ENCODE assay signal across 9 cellular contexts in the genomic region with DNA sequence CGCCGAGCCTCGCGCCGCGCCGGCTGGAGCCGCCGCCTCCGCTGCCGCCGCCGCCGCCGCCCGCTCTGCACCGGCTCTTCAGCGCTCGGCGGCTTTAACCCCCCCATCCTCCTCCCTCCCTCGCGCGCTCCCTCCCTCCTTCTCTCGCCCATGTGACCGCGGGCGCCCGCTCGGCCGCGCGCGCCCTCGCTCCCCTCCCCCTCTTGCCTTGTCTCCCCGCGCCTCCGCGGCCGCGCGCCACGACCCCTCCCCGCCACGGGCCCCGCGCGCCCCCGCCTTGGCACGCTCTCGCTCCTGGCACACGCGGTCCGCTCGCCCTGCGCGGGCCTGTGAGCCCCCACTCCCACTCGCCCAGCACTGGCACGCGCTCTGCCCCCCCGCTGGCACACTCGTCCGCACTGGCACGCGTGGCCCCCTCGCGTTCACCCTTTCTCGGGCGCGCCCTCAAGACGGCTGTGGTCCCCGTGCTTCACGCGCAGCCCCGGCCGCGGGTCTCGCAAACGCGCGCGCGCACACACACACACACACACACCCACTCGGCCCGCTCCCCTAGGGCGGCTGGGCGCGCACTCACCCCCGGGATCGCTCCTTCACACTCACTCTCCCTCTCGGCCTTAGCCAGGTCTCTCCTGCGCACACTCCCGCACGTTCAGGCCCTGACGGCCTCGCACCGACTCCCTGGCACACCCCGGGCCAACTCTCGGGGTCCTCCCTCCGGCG. TPM values are rescaled to one million over a fixed set of nuclear protein-coding genes. Genes with fewer than 3 reads are reported as not detected.
DNase-seq lines count a peak whose midpoint lies in the region; ATAC-seq and TF ChIP-seq lines count a peak whose summit lies in the region.
"Had no signal": no experiment of that assay in that cellular context is flagged by ENCODE, and none has a peak within 500 bp of the region (broad histone marks: within the 10 kb centered on the region; RNA-seq: fewer than 3 reads in every experiment).

A gene with protein sequence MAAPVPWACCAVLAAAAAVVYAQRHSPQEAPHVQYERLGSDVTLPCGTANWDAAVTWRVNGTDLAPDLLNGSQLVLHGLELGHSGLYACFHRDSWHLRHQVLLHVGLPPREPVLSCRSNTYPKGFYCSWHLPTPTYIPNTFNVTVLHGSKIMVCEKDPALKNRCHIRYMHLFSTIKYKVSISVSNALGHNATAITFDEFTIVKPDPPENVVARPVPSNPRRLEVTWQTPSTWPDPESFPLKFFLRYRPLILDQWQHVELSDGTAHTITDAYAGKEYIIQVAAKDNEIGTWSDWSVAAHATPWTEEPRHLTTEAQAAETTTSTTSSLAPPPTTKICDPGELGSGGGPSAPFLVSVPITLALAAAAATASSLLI (minus strand): TSS at position 69 of the 720 bp plus-strand sequence. CDS start 20,743 bp downstream, outside the sequence.

- intact Hi-C loops in naive thymus-derived CD4-positive, alpha-beta T cell (cut with micrococcal nuclease) = loop anchor here (2.0 to 10.0 kb wide), 6 partner anchors 23 to 258 kb away; a partner anchor contains a TSS
- intact Hi-C loops in aorta (cut with DNase I) = loop anchor here (2.0 to 10.0 kb wide), 5 partner anchors 31 to 255 kb away; no protein-coding TSS in a partner anchor

- POLR2A ChIA-PET in naive thymus-derived CD4-positive, alpha-beta T cell (lab: Charles Lee) = no interaction called here

- ATAC-seq in SK-N-SH treated with all-trans-retinoic acid at 6 μM for 48 hours (no peak), aorta (ENCODE audit: low FRiP score) (peak; percentile 28)
- peak; percentile 11 for ATAC-seq in naive thymus-derived CD4-positive, alpha-beta T cell

- peaks cover 4 to 20% of the 10 kb centered on the region in 2 donors for H3K27me3 ChIP-seq in naive thymus-derived CD4-positive, alpha-beta T cell (ENCODE audit: control insufficient read depth in 2 of 2, insufficient read depth in 2 of 2, low read length in 2 of 2)
- H3K27me3 ChIP-seq in aorta (ENCODE audit: control insufficient read depth in 1 of 2, insufficient read depth in 2 of 2, low read length in 1 of 2) = no peaks in the 10 kb centered on the region

- DNase-seq in NCI-H2081 (lab: John Stamatoyannopoulos, UW) = peak; percentile 39 to 57
- DNase-seq in NCI-H2081 treated with DMSO at 0.1 percent for 48 hours (lab: John Stamatoyannopoulos, UW) = no peak
- peak; percentile 40 for DNase-seq in endothelial cell (ENCODE audit: low spot score)
- peak in 2 of 9 donors; percentile 16 to 20 for DNase-seq in naive thymus-derived CD4-positive, alpha-beta T cell
- DNase-seq in aorta = peak in 1 of 2 donors; percentile 86
- no peak for DNase-seq in KG1 (lab: John Stamatoyannopoulos, UW)
- DNase-seq in T1000 (lab: John Stamatoyannopoulos, UW) = no peak

- 1% methylated on average over 34 to 100 of the region's 100 CpGs for WGBS in aorta, 2 donors

- H3K36me3 ChIP-seq in naive thymus-derived CD4-positive, alpha-beta T cell (ENCODE audit: control insufficient read depth in 2 of 3, insufficient read depth in 3 of 3, low read length in 3 of 3) = no peaks in the 10 kb centered on the region
- H3K36me3 ChIP-seq in aorta (ENCODE audit: control insufficient read depth in 1 of 2, insufficient read depth in 2 of 2, low read length in 1 of 2) = no peaks in the 10 kb centered on the region
- H3K36me3 ChIP-seq: SJSA1 had no signal

- CTCF ChIA-PET in naive thymus-derived CD4-positive, alpha-beta T cell (lab: Charles Lee) = no interaction called here

- H3K36me3 Mint-ChIP-seq in endothelial cell (ENCODE audit: low read depth, unreplicated experiment) = peaks cover 14% of the 10 kb centered on the region
- peaks cover 0 to 5% (median 0%) of the 10 kb centered on the region in 5 donors for H3K36me3 Mint-ChIP-seq in naive thymus-derived CD4-positive, alpha-beta T cell

- peak within 1 kb of the TSS; percentile 65 for H3K4me3 Mint-ChIP-seq in endothelial cell (ENCODE audit: unreplicated experiment)
- peak within 1 kb of the TSS; percentile 52 to 91 (median 82) for H3K4me3 Mint-ChIP-seq in naive thymus-derived CD4-positive, alpha-beta T cell

- no peak within 1 kb of the TSS for H3K27ac ChIP-seq in naive thymus-derived CD4-positive, alpha-beta T cell (ENCODE audit: low read depth, low read length)
- no peak within 1 kb of the TSS for H3K27ac ChIP-seq in aorta (ENCODE audit: low read depth in 1 of 2, low read length in 2 of 2)
- H3K27ac ChIP-seq: SJSA1 had no signal

- TF ChIP-seq CTCF in endothelial cell (IDR thresholded peaks at IDR 0.05; ENCODE audit: unreplicated experiment) = no peak

- no peak within 1 kb of the TSS for H3K27ac Mint-ChIP-seq in endothelial cell (ENCODE audit: unreplicated experiment)
- H3K27ac Mint-ChIP-seq in naive thymus-derived CD4-positive, alpha-beta T cell = peak within 1 kb of the TSS in 1 of 9 donors; percentile 2

- peak within 1 kb of the TSS; percentile 71 for H3K4me3 ChIP-seq in naive thymus-derived CD4-positive, alpha-beta T cell (ENCODE audit: low read length)
- H3K4me3 ChIP-seq in aorta (ENCODE audit: low read length in 2 of 2) = peak within 1 kb of the TSS; percentile 38 to 48
- H3K4me3 ChIP-seq: SJSA1 had no signal

- peaks cover 43% of the 10 kb centered on the region for H3K27me3 Mint-ChIP-seq in endothelial cell (ENCODE audit: unreplicated experiment)
- H3K27me3 Mint-ChIP-seq in naive thymus-derived CD4-positive, alpha-beta T cell = peaks cover 64 to 85% (median 71%) of the 10 kb centered on the region in 5 donors

- peaks cover 17% of the 10 kb centered on the region for H3K4me1 Mint-ChIP-seq in endothelial cell (ENCODE audit: unreplicated experiment)
- H3K4me1 Mint-ChIP-seq in naive thymus-derived CD4-positive, alpha-beta T cell = peaks cover 10 to 31% (median 28%) of the 10 kb centered on the region in 7 donors

- H3K9me3 Mint-ChIP-seq in endothelial cell (ENCODE audit: unreplicated experiment) = no peaks in the 10 kb centered on the region
- peaks cover 0 to 2% (median 0%) of the 10 kb centered on the region in 11 donors for H3K9me3 Mint-ChIP-seq in naive thymus-derived CD4-positive, alpha-beta T cell

- H3K4me1 ChIP-seq in naive thymus-derived CD4-positive, alpha-beta T cell (ENCODE audit: control insufficient read depth in 2 of 2, insufficient read depth in 2 of 2, low read length in 2 of 2) = peaks cover 0 to 13% of the 10 kb centered on the region in 2 donors
- H3K4me1 ChIP-seq in aorta (ENCODE audit: control insufficient read depth in 1 of 2, insufficient read depth in 2 of 2, low read length in 2 of 2) = no peaks in the 10 kb centered on the region
- H3K4me1 ChIP-seq: SJSA1 had no signal

- H3K9me3 ChIP-seq in naive thymus-derived CD4-positive, alpha-beta T cell (ENCODE audit: control insufficient read depth in 2 of 3, low read length in 3 of 3) = no peaks in the 10 kb centered on the region
- H3K9me3 ChIP-seq in aorta (ENCODE audit: control insufficient read depth, low read length) = no peaks in the 10 kb centered on the region
- H3K9me3 ChIP-seq: SJSA1 had no signal

TF ChIP-seq in SK-N-SH treated with all-trans-retinoic acid at 6 μM for 48 hours, 23 proteins besides CTCF, POLR2A, EP300 and RAD21:
- TF ChIP-seq TOX (CRISPR knock-in tag; IDR thresholded peaks at IDR 0.05; ENCODE audit: borderline replicate concordance) (no peak), ZNF70 (CRISPR knock-in tag; IDR thresholded peaks at IDR 0.05) (no peak), ZNF565 (CRISPR knock-in tag; conservative IDR thresholded peaks at IDR 0.05; ENCODE audit: low read depth) (0 out of 2 replicates have a peak, but pooled peaks have one; percentile 21), RARB (CRISPR knock-in tag; IDR thresholded peaks at IDR 0.05) (no peak)
- TF ChIP-seq, protein P1, sequence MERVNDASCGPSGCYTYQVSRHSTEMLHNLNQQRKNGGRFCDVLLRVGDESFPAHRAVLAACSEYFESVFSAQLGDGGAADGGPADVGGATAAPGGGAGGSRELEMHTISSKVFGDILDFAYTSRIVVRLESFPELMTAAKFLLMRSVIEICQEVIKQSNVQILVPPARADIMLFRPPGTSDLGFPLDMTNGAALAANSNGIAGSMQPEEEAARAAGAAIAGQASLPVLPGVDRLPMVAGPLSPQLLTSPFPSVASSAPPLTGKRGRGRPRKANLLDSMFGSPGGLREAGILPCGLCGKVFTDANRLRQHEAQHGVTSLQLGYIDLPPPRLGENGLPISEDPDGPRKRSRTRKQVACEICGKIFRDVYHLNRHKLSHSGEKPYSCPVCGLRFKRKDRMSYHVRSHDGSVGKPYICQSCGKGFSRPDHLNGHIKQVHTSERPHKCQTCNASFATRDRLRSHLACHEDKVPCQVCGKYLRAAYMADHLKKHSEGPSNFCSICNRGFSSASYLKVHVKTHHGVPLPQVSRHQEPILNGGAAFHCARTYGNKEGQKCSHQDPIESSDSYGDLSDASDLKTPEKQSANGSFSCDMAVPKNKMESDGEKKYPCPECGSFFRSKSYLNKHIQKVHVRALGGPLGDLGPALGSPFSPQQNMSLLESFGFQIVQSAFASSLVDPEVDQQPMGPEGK (CRISPR knock-in tag; IDR thresholded peaks at IDR 0.05; ENCODE audit: borderline replicate concordance) = no peak

RNA-seq across cellular contexts. Expression of the gene that starts here (rescaled TPM):
- 3.1 TPM for total RNA-seq in endothelial cell (ENCODE audit: unreplicated experiment)
- not detected for total RNA-seq in naive thymus-derived CD4-positive, alpha-beta T cell
- not detected for polyA plus RNA-seq in naive thymus-derived CD4-positive, alpha-beta T cell
- total RNA-seq in aorta = 1 to 10 TPM; 4.2 to 9.9 TPM
- 1 to 10 TPM in 1 of 2 donors, under 1 TPM in 1; 0.10 to 1.4 TPM for polyA plus RNA-seq in aorta
- total RNA-seq: SJSA1 had no signal

Comparison
In these comparisons a context has a peak if more than half of its experiments do, and no peak if none do; other contexts are left out.
1. DNase-seq: peak in NCI-H2081 (2 of 2) and endothelial cell (single experiment); none in NCI-H2081 treated with DMSO at 0.1 percent for 48 hours (single experiment), KG1 (single experiment) and T1000 (single experiment).
2. Peak in ATAC-seq and H3K4me3 ChIP-seq in naive thymus-derived CD4-positive, alpha-beta T cell; RNA of the gene not detected or under 1 TPM.